Comparison of ENCODE assay signal across 8 cellular contexts in genomic region chr17:47978324-47978723, GRCh38. TPM values are rescaled to one million over a fixed set of nuclear protein-coding genes. Genes with fewer than 3 reads are reported as not detected.
DNase-seq lines count a peak whose midpoint lies in the region; ATAC-seq and TF ChIP-seq lines count a peak whose summit lies in the region.

No MANE protein-coding gene starts in this region.

- DNase-seq in Calu3: peak; percentile 68
- peak; percentile 72 for DNase-seq in PC-3
- DNase-seq in activated effector memory CD4-positive, alpha-beta T cell treated with Interleukin-2 at 50 U/mL for 16 hours: peak; percentile 15
- no peak for DNase-seq in foreskin keratinocyte
- DNase-seq in NCI-H226: no peak

- H3K27ac Mint-ChIP-seq in Calu3 (ENCODE audit: unreplicated experiment): no peak overlapping the region

- H3K9me3 Mint-ChIP-seq in Calu3 (ENCODE audit: low read depth, unreplicated experiment): no peaks in the 10 kb centered on the region

- H3K27me3 ChIP-seq in PC-3 (ENCODE audit: low read length) (no peaks in the 10 kb centered on the region), foreskin keratinocyte (no peaks in the 10 kb centered on the region), parathyroid adenoma (ENCODE audit: control insufficient read depth, insufficient read depth, low read length) (no peaks in the 10 kb centered on the region)

- H2AFZ ChIP-seq in PC-3 (ENCODE audit: low read length) (no peak overlapping the region), parathyroid adenoma (no peak overlapping the region)

- no peaks in the 10 kb centered on the region for H3K79me2 ChIP-seq in PC-3 (ENCODE audit: low read length)
- H3K79me2 ChIP-seq in parathyroid adenoma: no peaks in the 10 kb centered on the region

- H3K4me1 ChIP-seq in PC-3 (ENCODE audit: insufficient read depth, low read length): no peaks in the 10 kb centered on the region
- H3K4me1 ChIP-seq in foreskin keratinocyte: no peaks in the 10 kb centered on the region
- H3K4me1 ChIP-seq in parathyroid adenoma: peaks cover 7% of the 10 kb centered on the region

- H3K9me3 ChIP-seq in PC-3 (ENCODE audit: low read length) (no peaks in the 10 kb centered on the region), parathyroid adenoma (ENCODE audit: control insufficient read depth, low read length) (no peaks in the 10 kb centered on the region)

- H3K4me2 ChIP-seq in PC-3 (ENCODE audit: low read length) (no peak overlapping the region), parathyroid adenoma (ENCODE audit: low read length) (no peak overlapping the region)

- TF ChIP-seq CTCF in Calu3 (IDR thresholded peaks at IDR 0.05; ENCODE audit: unreplicated experiment) (peak; percentile 89), PC-3 (conservative IDR thresholded peaks at IDR 0.05; ENCODE audit: low read depth, low read length) (peak; percentile 94), foreskin keratinocyte (conservative IDR thresholded peaks at IDR 0.05) (peak; percentile 75), parathyroid adenoma (IDR thresholded peaks at IDR 0.05) (peak; percentile 84)

- H3K9me2 ChIP-seq in PC-3 (replicated peaks; ENCODE audit: low read length): no peaks in the 10 kb centered on the region

- H4K20me1 ChIP-seq in PC-3 (ENCODE audit: low read length): no peaks in the 10 kb centered on the region

- POLR2A ChIA-PET in PC-3 (lab: Charles Lee; ENCODE audit: unreplicated experiment): no interaction called here

- ATAC-seq in PC-3: peak; percentile 84
- peak; percentile 48 for ATAC-seq in foreskin keratinocyte
- ATAC-seq in HG03095 (IDR thresholded peaks at IDR 0.05; ENCODE audit: unreplicated experiment): no peak

- peak; percentile 73 for TF ChIP-seq RAD21 in Ishikawa (IDR thresholded peaks at IDR 0.05; ENCODE audit: low read depth)

- no peak overlapping the region for H3K4me3 Mint-ChIP-seq in Calu3 (ENCODE audit: low read depth, unreplicated experiment)

- H3K36me3 Mint-ChIP-seq in Calu3 (ENCODE audit: insufficient read depth, unreplicated experiment): peaks cover 69% of the 10 kb centered on the region

- H3K36me3 ChIP-seq in PC-3 (ENCODE audit: low read depth, low read length) (peaks cover 64% of the 10 kb centered on the region), parathyroid adenoma (ENCODE audit: control insufficient read depth, insufficient read depth, low read length) (no peaks in the 10 kb centered on the region)

- H3K27ac ChIP-seq in PC-3 (ENCODE audit: low read length): no peak overlapping the region
- no peak overlapping the region for H3K27ac ChIP-seq in foreskin keratinocyte
- no peak overlapping the region for H3K27ac ChIP-seq in parathyroid adenoma

- H3K9ac ChIP-seq in PC-3 (ENCODE audit: low read length) (no peak overlapping the region), parathyroid adenoma (no peak overlapping the region)

- intact Hi-C loops in Calu3 (cut with micrococcal nuclease; ENCODE audit: unreplicated experiment): loop anchor here (1.0 kb wide), 1 partner anchor 40 kb away; no protein-coding TSS in a partner anchor
- intact Hi-C loops in PC-3 (cut with micrococcal nuclease): loop anchor here (1.0 kb wide), 1 partner anchor 40 kb away; no protein-coding TSS in a partner anchor

- BruUV-seq in Calu3 (replicated peaks; lab: Mats Ljungman, UMichigan): no TSS peak
- no TSS peak for BruUV-seq in PC-3 (replicated peaks; lab: Mats Ljungman, UMichigan)

- H3F3A ChIP-seq in PC-3 (ENCODE audit: low read length, unreplicated experiment): no peaks in the 10 kb centered on the region

- no peak for TF ChIP-seq EP300 in Ishikawa (IDR thresholded peaks at IDR 0.05; ENCODE audit: borderline replicate concordance)

- H3K27me3 Mint-ChIP-seq in Calu3 (ENCODE audit: unreplicated experiment): no peaks in the 10 kb centered on the region

- no peaks in the 10 kb centered on the region for H3K4me1 Mint-ChIP-seq in Calu3 (ENCODE audit: low read depth, unreplicated experiment)

- CTCF ChIA-PET in Calu3 (lab: Charles Lee) (interaction anchor here (0.8 to 2.3 kb wide), 7 partner anchors 11 to 42 kb away, joined by 3 to 32 read pairs (median 5); no protein-coding TSS in a partner anchor), PC-3 (lab: Charles Lee) (interaction anchor here (0.5 to 1.5 kb wide), 5 partner anchors 12 to 40 kb away, joined by 3 to 17 read pairs (median 4); no protein-coding TSS in a partner anchor)

- H3K4me3 ChIP-seq in PC-3 (ENCODE audit: low read length) (no peak overlapping the region), parathyroid adenoma (ENCODE audit: low read depth, low read length) (no peak overlapping the region)

TF ChIP-seq in Ishikawa, 13 proteins besides CTCF, POLR2A, EP300 and RAD21:
- no peak for TF ChIP-seq TEAD4 (IDR thresholded peaks at IDR 0.05)
- TF ChIP-seq ZBTB7A (IDR thresholded peaks at IDR 0.05; ENCODE audit: low read depth): 0 out of 2 replicates have a peak, but pooled peaks have one; percentile 49

RNA-seq across cellular contexts. Expression of gene CDK5RAP3, which starts 7.4 kb away (rescaled TPM):
- total RNA-seq in Calu3 (2022) (431 and 457 TPM in 2 replicates), PC-3 (2014; rRNA removed) (193 and 209 TPM in 2 replicates), foreskin keratinocyte (75.7 and 83.6 TPM in 2 replicates)
- polyA plus RNA-seq in foreskin keratinocyte: 77.6 and 80.9 TPM in 2 replicates

RNA-seq across cellular contexts. Expression of gene PRR15L, which starts 20.6 kb away (rescaled TPM):
- total RNA-seq in Calu3 (2022) (30.2 and 49.1 TPM in 2 replicates), PC-3 (2014; rRNA removed) (3.8 and 6.0 TPM in 2 replicates), foreskin keratinocyte (not detected in 2 replicates)
- not detected in 2 replicates for polyA plus RNA-seq in foreskin keratinocyte

RNA-seq across cellular contexts. Expression of gene PNPO, which starts 37.0 kb away (rescaled TPM):
- total RNA-seq in Calu3 (2022) (88.0 and 98.5 TPM in 2 replicates), PC-3 (2014; rRNA removed) (49.8 and 57.5 TPM in 2 replicates), foreskin keratinocyte (40.3 and 43.8 TPM in 2 replicates)
- polyA plus RNA-seq in foreskin keratinocyte: 22.3 and 23.6 TPM in 2 replicates

RNA-seq across cellular contexts. Expression of gene COPZ2, which starts 59.3 kb away (rescaled TPM):
- total RNA-seq in Calu3 (2022): 1.1 and 1.2 TPM in 2 replicates
- total RNA-seq in PC-3 (2014; rRNA removed): 0.63 and 1.3 TPM in 2 replicates
- 16.8 and 18.0 TPM in 2 replicates for total RNA-seq in foreskin keratinocyte
- 18.3 and 23.3 TPM in 2 replicates for polyA plus RNA-seq in foreskin keratinocyte

Comparison
In these comparisons a context has a peak if more than half of its experiments do, and no peak if none do; other contexts are left out.
1. DNase-seq: peak in Calu3 (single experiment), PC-3 (single experiment) and activated effector memory CD4-positive, alpha-beta T cell treated with Interleukin-2 at 50 U/mL for 16 hours (single experiment); none in foreskin keratinocyte (0 of 2) and NCI-H226 (single experiment).
2. Peak in every context shown above with its lines, with median percentiles within 50 percentile points of each other: CTCF ChIP-seq.